In the genomic region with DNA sequence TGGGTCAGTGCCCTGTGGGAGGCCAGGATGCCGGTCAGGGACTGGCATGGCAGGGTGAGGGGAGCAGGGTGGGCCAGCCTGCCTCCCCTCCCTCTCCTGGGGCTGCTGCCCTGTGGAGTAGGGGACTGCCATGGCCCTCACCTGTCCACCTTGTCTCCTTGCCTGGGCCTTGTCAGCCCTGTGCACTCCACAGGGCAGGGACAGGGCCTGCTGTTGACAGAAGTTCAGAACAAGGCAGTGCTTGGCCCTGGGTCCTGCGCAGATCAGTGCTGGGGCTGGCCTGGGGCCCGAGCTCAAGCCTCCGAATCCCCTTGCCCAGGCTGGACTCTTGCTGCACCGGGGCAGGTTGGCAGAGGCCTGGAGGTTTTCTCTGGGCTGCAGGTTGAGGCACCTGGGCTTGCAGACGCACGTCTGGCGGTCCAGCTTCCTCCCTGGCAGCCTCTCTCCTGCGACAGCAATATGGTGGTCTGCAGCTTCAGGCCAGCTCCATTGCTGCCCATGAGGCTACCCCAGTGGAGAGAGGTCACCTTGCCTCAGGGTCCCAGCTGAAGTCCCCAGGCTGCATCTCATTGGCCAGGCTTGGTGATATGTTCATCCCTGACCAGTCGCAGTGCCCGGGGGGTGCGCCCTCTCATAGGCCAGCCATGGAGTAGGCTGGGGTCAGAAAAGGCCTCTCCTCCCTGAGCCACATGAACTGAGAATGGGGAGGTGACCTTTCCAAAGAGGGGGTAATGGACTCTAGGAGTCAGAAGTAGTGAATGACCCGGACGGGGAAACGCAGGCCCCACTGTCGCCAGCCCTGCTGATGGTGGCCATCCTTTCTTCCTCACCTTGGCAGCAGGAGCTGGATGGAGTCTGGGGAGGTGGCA, we compare ENCODE assay signal across 16 cellular contexts. TPM values are rescaled to one million over a fixed set of nuclear protein-coding genes. Genes with fewer than 3 reads are reported as not detected.
DNase-seq lines count a peak whose midpoint lies in the region; ATAC-seq and TF ChIP-seq lines count a peak whose summit lies in the region.
"Had no signal": no experiment of that assay in that cellular context is flagged by ENCODE, and none has a peak within 500 bp of the region (broad histone marks: within the 10 kb centered on the region; RNA-seq: fewer than 3 reads in every experiment).

No MANE protein-coding gene starts in this region.

- peak overlapping the region; percentile 69 for H3K27ac Mint-ChIP-seq in activated naive CD8-positive, alpha-beta T cell treated with anti-CD3 and anti-CD28 coated beads, Interleukin-2, amount 10 ng/mL, durations not matched to agents 7 days and 5 days
- peak overlapping the region in 1 of 9 donors; percentile 60 for H3K27ac Mint-ChIP-seq in naive thymus-derived CD4-positive, alpha-beta T cell
- H3K27ac Mint-ChIP-seq: activated naive CD4-positive, alpha-beta T cell treated with anti-CD3 and anti-CD28 coated beads, Interleukin-2, amount 10 ng/mL, durations not matched to agents 7 days and 5 days had no signal

- H3K36me3 ChIP-seq in BLaER1 treated with 17β-estradiol and CSF1 and Interleukin-3, amounts not matched to agents 10 nM and 100 nM: no peaks in the 10 kb centered on the region
- no peaks in the 10 kb centered on the region for H3K36me3 ChIP-seq in KMS-11 (ENCODE audit: insufficient read depth)
- H3K36me3 ChIP-seq in naive thymus-derived CD4-positive, alpha-beta T cell (ENCODE audit: control insufficient read depth in 2 of 3, insufficient read depth in 3 of 3, low read length in 3 of 3): no peaks in the 10 kb centered on the region

- peak overlapping the region in 8 of 10 experiments; percentile 3 to 49 (median 28); a peak in 9 of 20 replicates for H3K4me3 ChIP-seq in BLaER1 treated with 17β-estradiol and CSF1 and Interleukin-3, amounts not matched to agents 10 nM and 100 nM
- no peak overlapping the region for H3K4me3 ChIP-seq in KMS-11 (IDR thresholded peaks at IDR 0.05; ENCODE audit: insufficient read depth, low read depth, low read length)
- H3K4me3 ChIP-seq in naive thymus-derived CD4-positive, alpha-beta T cell (ENCODE audit: low read length): no peak overlapping the region
- H3K4me3 ChIP-seq: lung had no signal

- TF ChIP-seq CTCF in KMS-11 (conservative IDR thresholded peaks at IDR 0.05; ENCODE audit: low read depth, low read length): no peak

- peaks cover 0 to 36% (median 16%) of the 10 kb centered on the region in 11 experiments; a peak in 17 of 22 replicates for H4K20me1 ChIP-seq in BLaER1 treated with 17β-estradiol and CSF1 and Interleukin-3, amounts not matched to agents 10 nM and 100 nM
- H4K20me1 ChIP-seq in KMS-11 (ENCODE audit: insufficient read depth): no peaks in the 10 kb centered on the region

- peak overlapping the region in 10 of 11 experiments; percentile 23 to 70 (median 60); a peak in 18 of 22 replicates for H3K9ac ChIP-seq in BLaER1 treated with 17β-estradiol and CSF1 and Interleukin-3, amounts not matched to agents 10 nM and 100 nM
- H3K9ac ChIP-seq in KMS-11: no peak overlapping the region; the same call in 1 of the 2 replicates

- H3K9me3 Mint-ChIP-seq in activated naive CD8-positive, alpha-beta T cell treated with anti-CD3 and anti-CD28 coated beads, Interleukin-2, amount 10 ng/mL, durations not matched to agents 7 days and 5 days: no peaks in the 10 kb centered on the region
- H3K9me3 Mint-ChIP-seq in naive thymus-derived CD4-positive, alpha-beta T cell: no peaks in the 10 kb centered on the region
- H3K9me3 Mint-ChIP-seq: activated naive CD4-positive, alpha-beta T cell treated with anti-CD3 and anti-CD28 coated beads, Interleukin-2, amount 10 ng/mL, durations not matched to agents 7 days and 5 days; T-helper 1 cell treated with Interleukin-12 subunit alpha and Interleukin-12 subunit beta and Interleukin-4 antibody, amounts not matched to agents 30 μg/mL and 1 μg/mL, for 36 hours had no signal

- H3K9me3 ChIP-seq in BLaER1 treated with 17β-estradiol and CSF1 and Interleukin-3, amounts not matched to agents 10 nM and 100 nM (replicated peaks in 1 of 11): no peaks in the 10 kb centered on the region
- H3K9me3 ChIP-seq in naive thymus-derived CD4-positive, alpha-beta T cell (ENCODE audit: control insufficient read depth in 2 of 3, low read length in 3 of 3): no peaks in the 10 kb centered on the region

- H2AFZ ChIP-seq in KMS-11 (ENCODE audit: low read depth): peak overlapping the region; percentile 55

- POLR2A ChIA-PET in activated naive CD8-positive, alpha-beta T cell treated with anti-CD3 and anti-CD28 coated beads, Interleukin-2, amount 10 ng/mL, durations not matched to agents 7 days and 5 days (lab: Charles Lee): no interaction called here
- POLR2A ChIA-PET in naive thymus-derived CD4-positive, alpha-beta T cell (lab: Charles Lee): interaction anchor here (1.4 kb wide), 1 partner anchor 9 kb away, joined by 3 read pairs; no protein-coding TSS in a partner anchor

- H3K4me1 ChIP-seq in BLaER1 treated with 17β-estradiol and CSF1 and Interleukin-3, amounts not matched to agents 10 nM and 100 nM: peaks cover 74 to 86% (median 82%) of the 10 kb centered on the region in 10 experiments
- peaks cover 17% of the 10 kb centered on the region for H3K4me1 ChIP-seq in KMS-11 (ENCODE audit: low read depth, poor library complexity, severe bottlenecking)
- peaks cover 5 to 12% of the 10 kb centered on the region in 2 donors for H3K4me1 ChIP-seq in naive thymus-derived CD4-positive, alpha-beta T cell (ENCODE audit: control insufficient read depth in 2 of 2, insufficient read depth in 2 of 2, low read length in 2 of 2)
- H3K4me1 ChIP-seq: foreskin keratinocyte had no signal

- H3K27me3 Mint-ChIP-seq in activated naive CD8-positive, alpha-beta T cell treated with anti-CD3 and anti-CD28 coated beads, Interleukin-2, amount 10 ng/mL, durations not matched to agents 7 days and 5 days: peaks cover 10% of the 10 kb centered on the region
- peaks cover 0 to 5% (median 0%) of the 10 kb centered on the region in 5 donors for H3K27me3 Mint-ChIP-seq in naive thymus-derived CD4-positive, alpha-beta T cell

- peak overlapping the region; percentile 48 to 77 (median 69); a peak in 21 of 22 replicates for H3K27ac ChIP-seq in BLaER1 treated with 17β-estradiol and CSF1 and Interleukin-3, amounts not matched to agents 10 nM and 100 nM
- no peak overlapping the region for H3K27ac ChIP-seq in KMS-11
- H3K27ac ChIP-seq in naive thymus-derived CD4-positive, alpha-beta T cell (ENCODE audit: low read depth, low read length): no peak overlapping the region
- H3K27ac ChIP-seq: foreskin keratinocyte had no signal

- no peak for ATAC-seq in activated naive CD8-positive, alpha-beta T cell treated with anti-CD3 and anti-CD28 coated beads, Interleukin-2, amount 10 ng/mL, durations not matched to agents 7 days and 5 days (ENCODE audit: low read depth)
- ATAC-seq in naive thymus-derived CD4-positive, alpha-beta T cell: no peak
- no peak for ATAC-seq in HG02623 (IDR thresholded peaks at IDR 0.05; ENCODE audit: unreplicated experiment)
- no peak for ATAC-seq in HG03442 (IDR thresholded peaks at IDR 0.05; ENCODE audit: unreplicated experiment)
- ATAC-seq: foreskin keratinocyte had no signal

- intact Hi-C loops in naive thymus-derived CD4-positive, alpha-beta T cell (cut with micrococcal nuclease): no loop called here

- peaks cover 0 to 25% (median 0%) of the 10 kb centered on the region in 11 experiments; a peak in 5 of 22 replicates for H3K27me3 ChIP-seq in BLaER1 treated with 17β-estradiol and CSF1 and Interleukin-3, amounts not matched to agents 10 nM and 100 nM
- H3K27me3 ChIP-seq in KMS-11 (ENCODE audit: insufficient read depth, low read depth): no peaks in the 10 kb centered on the region
- H3K27me3 ChIP-seq in naive thymus-derived CD4-positive, alpha-beta T cell (ENCODE audit: control insufficient read depth in 2 of 2, insufficient read depth in 2 of 2, low read length in 2 of 2): no peaks in the 10 kb centered on the region

- peaks cover 14% of the 10 kb centered on the region for H3K4me1 Mint-ChIP-seq in activated naive CD8-positive, alpha-beta T cell treated with anti-CD3 and anti-CD28 coated beads, Interleukin-2, amount 10 ng/mL, durations not matched to agents 7 days and 5 days
- H3K4me1 Mint-ChIP-seq in naive thymus-derived CD4-positive, alpha-beta T cell: peaks cover 4 to 19% (median 10%) of the 10 kb centered on the region in 7 donors

- H3K36me3 Mint-ChIP-seq in activated naive CD8-positive, alpha-beta T cell treated with anti-CD3 and anti-CD28 coated beads, Interleukin-2, amount 10 ng/mL, durations not matched to agents 7 days and 5 days: no peaks in the 10 kb centered on the region
- H3K36me3 Mint-ChIP-seq in naive thymus-derived CD4-positive, alpha-beta T cell: no peaks in the 10 kb centered on the region
- H3K36me3 Mint-ChIP-seq: activated naive CD4-positive, alpha-beta T cell treated with anti-CD3 and anti-CD28 coated beads, Interleukin-2, amount 10 ng/mL, durations not matched to agents 7 days and 5 days had no signal

- peak; percentile 31 for DNase-seq in activated naive CD8-positive, alpha-beta T cell treated with anti-CD3 and anti-CD28 coated beads, Interleukin-2, amount 10 ng/mL, durations not matched to agents 7 days and 5 days
- no peak for DNase-seq in naive thymus-derived CD4-positive, alpha-beta T cell
- DNase-seq in foreskin melanocyte: no peak
- no peak for DNase-seq in NCI-H1436 treated with DMSO at 0.1 percent for 48 hours (lab: John Stamatoyannopoulos, UW)
- DNase-seq: effector memory CD4-positive, alpha-beta T cell; foreskin keratinocyte; NCI-H1092 treated with DMSO at 0.1 percent for 48 hours; NCI-H2171 treated with DMSO at 0.1 percent for 48 hours; Right ventricle myocardium superior had no signal

- CTCF ChIA-PET in naive thymus-derived CD4-positive, alpha-beta T cell (lab: Charles Lee): no interaction called here

- H3K79me2 ChIP-seq in KMS-11 (ENCODE audit: insufficient read depth, low read depth): no peaks in the 10 kb centered on the region

- H3K4me3 Mint-ChIP-seq in activated naive CD8-positive, alpha-beta T cell treated with anti-CD3 and anti-CD28 coated beads, Interleukin-2, amount 10 ng/mL, durations not matched to agents 7 days and 5 days: peak overlapping the region; percentile 37
- peak overlapping the region in 7 of 10 donors; percentile 51 to 77 (median 74) for H3K4me3 Mint-ChIP-seq in naive thymus-derived CD4-positive, alpha-beta T cell
- H3K4me3 Mint-ChIP-seq: activated naive CD4-positive, alpha-beta T cell treated with anti-CD3 and anti-CD28 coated beads, Interleukin-2, amount 10 ng/mL, durations not matched to agents 7 days and 5 days; T-helper 1 cell treated with Interleukin-12 subunit alpha and Interleukin-12 subunit beta and Interleukin-4 antibody, amounts not matched to agents 30 μg/mL and 1 μg/mL, for 36 hours had no signal

- peak overlapping the region; percentile 88 to 99 (median 95) for H3K4me2 ChIP-seq in BLaER1 treated with 17β-estradiol and CSF1 and Interleukin-3, amounts not matched to agents 10 nM and 100 nM
- H3K4me2 ChIP-seq in KMS-11: peak overlapping the region; percentile 64; the same call in 1 of the 2 replicates

RNA-seq across cellular contexts. Expression of a gene that starts 21.5 kb away (rescaled TPM):
- total RNA-seq in activated naive CD8-positive, alpha-beta T cell treated with anti-CD3 and anti-CD28 coated beads, Interleukin-2, amount 10 ng/mL, durations not matched to agents 7 days and 5 days: 1 to 10 TPM; 8.1 to 9.2 TPM
- 10 to 100 TPM in 2 of 5 experiments, 1 to 10 TPM in 3; 6.0 to 31.3 (median 7.3) TPM for total RNA-seq in naive thymus-derived CD4-positive, alpha-beta T cell
- polyA plus RNA-seq in naive thymus-derived CD4-positive, alpha-beta T cell: 1 to 10 TPM; 1.4 to 4.4 TPM

Comparison
In these comparisons a context has a peak if more than half of its experiments do, and no peak if none do; other contexts are left out.
1. H3K27ac ChIP-seq: peak in BLaER1 treated with 17β-estradiol and CSF1 and Interleukin-3, amounts not matched to agents 10 nM and 100 nM (11 of 11); none in KMS-11 (single experiment) and naive thymus-derived CD4-positive, alpha-beta T cell (single experiment).
2. H3K4me3 ChIP-seq: peak in BLaER1 treated with 17β-estradiol and CSF1 and Interleukin-3, amounts not matched to agents 10 nM and 100 nM (8 of 10); none in KMS-11 (single experiment) and naive thymus-derived CD4-positive, alpha-beta T cell (single experiment).